33 cellular contexts compared by ENCODE assay signal in genomic region chr19:47826800-47827199, GRCh38. TPM values are rescaled to one million over a fixed set of nuclear protein-coding genes. Genes with fewer than 3 reads are reported as not detected.
"Had no signal": no experiment of that assay in that cellular context is flagged by ENCODE, and none has a peak within 500 bp of the region (broad histone marks: within the 10 kb centered on the region; RNA-seq: fewer than 3 reads in every experiment).

No MANE protein-coding gene starts in this region.

- H3K4me3 ChIP-seq: colonic mucosa, gastrocnemius medialis, lung, ovary, psoas muscle, sigmoid colon, skin epidermis, spleen, thoracic aorta, tibial nerve, upper lobe of left lung had no signal

- DNase-seq: colonic mucosa; effector CD8-positive, alpha-beta T cell; endodermal cell; foreskin fibroblast; gastrocnemius medialis; head of caudate nucleus; naive thymus-derived CD4-positive, alpha-beta T cell; occipital lobe; ovary; psoas muscle; right cardiac atrium; sigmoid colon; spleen; stimulated activated CD4-positive, alpha-beta T cell treated with anti-CD3 and anti-CD28 coated beads, Interleukin-2, amount 100 ng/mL, for 48 hours; stimulated activated naive B cell treated with anti-CD40 and anti-IgM and Interleukin-4, amounts not matched to agents 10 μg/mL and 1 μg/mL and 100 μg/mL, for 72 hours; upper lobe of left lung had no signal

- FAIRE-seq: keratinocyte, urothelium cell line had no signal

- ATAC-seq: esophagus mucosa; gastrocnemius medialis; left lobe of liver; naive thymus-derived CD4-positive, alpha-beta T cell; psoas muscle; right cardiac atrium; stimulated activated naive B cell treated with anti-CD40 and anti-IgM and Interleukin-4, amounts not matched to agents 10 μg/mL and 1 μg/mL and 100 μg/mL, for 72 hours had no signal

- H3K9me3 Mint-ChIP-seq: endodermal cell; nephron; stimulated activated naive CD8-positive, alpha-beta T cell treated with anti-CD3 and anti-CD28 coated beads, Interleukin-15, Interleukin-2, amounts not matched to agents 100 ng/mL and 50 ng/mL, for 24 hours had no signal

- H3K27me3 ChIP-seq: colonic mucosa, gastrocnemius medialis, ovary had no signal

- H3K4me3 Mint-ChIP-seq: dendritic cell treated with granulocyte-macrophage colony-stimulating factor and Interleukin-4, amounts not matched to agents 40 ng/mL and 50 ng/mL, for 4 days; endodermal cell; memory B cell; naive thymus-derived CD4-positive, alpha-beta T cell; nephron; stimulated activated naive B cell treated with anti-CD40 and anti-IgM and Interleukin-4, amounts not matched to agents 10 μg/mL and 1 μg/mL and 100 μg/mL, for 72 hours; stimulated activated naive CD8-positive, alpha-beta T cell treated with anti-CD3 and anti-CD28 coated beads, Interleukin-15, Interleukin-2, amounts not matched to agents 100 ng/mL and 50 ng/mL, for 24 hours had no signal

- H3K27ac ChIP-seq: colonic mucosa, epithelial cell of prostate, gastrocnemius medialis, ovary, psoas muscle, sigmoid colon, skin epidermis, spleen, thoracic aorta, tibial nerve, upper lobe of left lung had no signal

- H3K27ac Mint-ChIP-seq: dendritic cell treated with granulocyte-macrophage colony-stimulating factor and Interleukin-4, amounts not matched to agents 40 ng/mL and 50 ng/mL, for 4 days; endodermal cell; memory B cell; naive thymus-derived CD4-positive, alpha-beta T cell; nephron; stimulated activated naive B cell treated with anti-CD40 and anti-IgM and Interleukin-4, amounts not matched to agents 10 μg/mL and 1 μg/mL and 100 μg/mL, for 72 hours; stimulated activated naive CD8-positive, alpha-beta T cell treated with anti-CD3 and anti-CD28 coated beads, Interleukin-15, Interleukin-2, amounts not matched to agents 100 ng/mL and 50 ng/mL, for 24 hours had no signal

- H3K36me3 Mint-ChIP-seq: memory B cell; stimulated activated naive B cell treated with anti-CD40 and anti-IgM and Interleukin-4, amounts not matched to agents 10 μg/mL and 1 μg/mL and 100 μg/mL, for 72 hours had no signal

- H3K4me1 Mint-ChIP-seq: memory B cell; naive thymus-derived CD4-positive, alpha-beta T cell; stimulated activated naive B cell treated with anti-CD40 and anti-IgM and Interleukin-4, amounts not matched to agents 10 μg/mL and 1 μg/mL and 100 μg/mL, for 72 hours had no signal

- H3K36me3 ChIP-seq: colonic mucosa, gastrocnemius medialis, ovary, sigmoid colon, spleen, thoracic aorta, tibial nerve, upper lobe of left lung had no signal

- H3K9me3 ChIP-seq: colonic mucosa, ovary, psoas muscle, thoracic aorta, upper lobe of left lung had no signal

- H3K4me1 ChIP-seq: colonic mucosa, gastrocnemius medialis, psoas muscle, sigmoid colon, spleen, tibial nerve, upper lobe of left lung had no signal

RNA-seq across cellular contexts. Expression of gene CRX, which starts 5.1 kb away (rescaled TPM):
- total RNA-seq: colonic mucosa; esophagus mucosa; gastrocnemius medialis; glomerular endothelial cell; left lobe of liver; liver; lung; mononuclear cell; naive thymus-derived CD4-positive, alpha-beta T cell; occipital lobe; ovary; psoas muscle; renal cortical epithelial cell; right cardiac atrium; sigmoid colon; thoracic aorta; tibial nerve; upper lobe of left lung had no signal
- polyA plus RNA-seq: keratinocyte; naive thymus-derived CD4-positive, alpha-beta T cell; ovary; right cardiac atrium; spleen had no signal

RNA-seq across cellular contexts. Expression of gene TPRX1, which starts 22.4 kb away (rescaled TPM):
- total RNA-seq: colonic mucosa; endodermal cell; esophagus mucosa; gastrocnemius medialis; glomerular endothelial cell; left lobe of liver; liver; lung; mononuclear cell; naive thymus-derived CD4-positive, alpha-beta T cell; occipital lobe; ovary; psoas muscle; renal cortical epithelial cell; right cardiac atrium; sigmoid colon; spleen; thoracic aorta; tibial nerve; upper lobe of left lung had no signal
- polyA plus RNA-seq: keratinocyte; liver; lung; naive thymus-derived CD4-positive, alpha-beta T cell; ovary; psoas muscle; right cardiac atrium; sigmoid colon; spleen had no signal

RNA-seq across cellular contexts. Expression of gene TPRX2, which starts 32.2 kb away (rescaled TPM):
- total RNA-seq: colonic mucosa; endodermal cell; esophagus mucosa; gastrocnemius medialis; glomerular endothelial cell; left lobe of liver; liver; lung; mononuclear cell; naive thymus-derived CD4-positive, alpha-beta T cell; occipital lobe; ovary; psoas muscle; renal cortical epithelial cell; right cardiac atrium; sigmoid colon; spleen; thoracic aorta; tibial nerve; upper lobe of left lung had no signal
- polyA plus RNA-seq: keratinocyte; liver; lung; naive thymus-derived CD4-positive, alpha-beta T cell; ovary; psoas muscle; right cardiac atrium; sigmoid colon; spleen had no signal

RNA-seq across cellular contexts. Expression of gene SULT2A1, which starts 59.3 kb away (rescaled TPM):
- total RNA-seq: esophagus mucosa; glomerular endothelial cell; mononuclear cell; naive thymus-derived CD4-positive, alpha-beta T cell; occipital lobe; psoas muscle; renal cortical epithelial cell; right cardiac atrium; sigmoid colon; thoracic aorta; tibial nerve had no signal
- polyA plus RNA-seq: keratinocyte; naive thymus-derived CD4-positive, alpha-beta T cell; psoas muscle; right cardiac atrium; spleen had no signal
